Comparison of ENCODE assay signal across 19 cellular contexts in the genomic region with DNA sequence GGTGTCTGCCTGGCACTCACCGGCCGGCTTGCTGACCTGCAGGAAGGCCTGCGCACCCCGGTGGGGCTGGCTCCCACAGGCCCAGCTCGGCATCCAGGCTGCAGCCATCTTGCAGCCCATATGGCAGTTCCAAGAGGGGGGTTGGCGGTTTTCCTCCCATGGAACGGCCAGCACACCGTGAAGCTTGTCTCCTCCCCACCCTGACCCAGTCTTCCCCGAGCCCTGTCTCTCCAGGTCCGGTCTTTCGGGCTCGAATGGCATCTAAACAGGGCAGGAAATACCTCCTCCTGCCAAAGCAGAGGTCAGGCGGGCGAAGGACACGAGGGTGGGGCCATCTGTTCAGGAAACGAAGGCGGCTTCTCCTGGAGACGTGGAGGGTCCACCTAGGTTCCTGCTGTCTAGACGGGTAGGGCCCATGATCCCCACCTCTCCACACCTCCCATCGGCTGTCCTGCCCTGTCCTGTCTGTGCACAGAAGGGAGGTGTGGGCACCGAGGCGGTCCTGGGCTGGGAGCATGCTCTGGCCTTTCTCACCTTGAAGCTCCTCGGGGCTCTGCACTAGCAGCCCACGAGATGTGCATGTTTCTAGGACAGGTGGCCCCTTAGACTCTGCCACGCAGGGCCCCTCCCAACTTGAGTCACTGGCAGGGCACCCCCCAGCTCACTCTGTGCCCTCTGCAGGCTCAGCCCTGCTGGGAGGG.
DNase-seq lines count a peak whose midpoint lies in the region; ATAC-seq, FAIRE-seq and TF ChIP-seq lines count a peak whose summit lies in the region.
"Had no signal": no experiment of that assay in that cellular context is flagged by ENCODE, and none has a peak within 500 bp of the region (broad histone marks: within the 10 kb centered on the region; RNA-seq: fewer than 3 reads in every experiment).

No MANE protein-coding gene starts in this region.

- no peak overlapping the region for H3K4me2 ChIP-seq in HCT116 (ENCODE audit: low read length)

- H3K27ac Mint-ChIP-seq in activated naive CD4-positive, alpha-beta T cell treated with anti-CD3 and anti-CD28 coated beads, Interleukin-2, amount 10 ng/mL, durations not matched to agents 7 days and 5 days = peak overlapping the region; percentile 39
- H3K27ac Mint-ChIP-seq in stimulated activated naive B cell treated with anti-CD40 and anti-IgM and Interleukin-4, amounts not matched to agents 10 μg/mL and 1 μg/mL and 100 μg/mL, for 72 hours = peak overlapping the region; percentile 84
- H3K27ac Mint-ChIP-seq: memory B cell had no signal

- H2AFZ ChIP-seq in HCT116 (ENCODE audit: low read depth, low read length, poor library complexity, severe bottlenecking) = no peak overlapping the region

- CTCF ChIA-PET in activated naive CD4-positive, alpha-beta T cell treated with anti-CD3 and anti-CD28 coated beads, Interleukin-2, amount 10 ng/mL, durations not matched to agents 7 days and 5 days (lab: Charles Lee) = no interaction called here
- CTCF ChIA-PET in HCT116 (lab: Charles Lee) = no interaction called here

- DNase-seq in activated naive CD4-positive, alpha-beta T cell treated with anti-CD3 and anti-CD28 coated beads, Interleukin-2, amount 10 ng/mL, durations not matched to agents 7 days and 5 days = peak; percentile 19
- no peak for DNase-seq in activated naive CD4-positive, alpha-beta T cell treated with Interleukin-2 at 50 U/mL for 16 hours
- DNase-seq in HCT116 (ENCODE audit: low read depth, low spot score) (no peak), ecto neural progenitor cell (ENCODE audit: low spot score) (peak; percentile 41), RCC 7860 (ENCODE audit: low spot score) (no peak)
- DNase-seq in stimulated activated naive B cell treated with anti-CD40 and anti-IgM and Interleukin-4, amounts not matched to agents 10 μg/mL and 1 μg/mL and 100 μg/mL, for 72 hours = no peak
- DNase-seq: activated gamma-delta T cell; cortex of kidney; KBM-7; NCI-H510A treated with DMSO at 0.1 percent for 48 hours; nucleus accumbens; stimulated activated CD4-positive, alpha-beta T cell treated with anti-CD3 and anti-CD28 coated beads, Interleukin-4, amount 100 ng/mL, for 1 hour; stomach; T-helper 1 cell; transverse colon had no signal

- H3K9me3 Mint-ChIP-seq in activated naive CD4-positive, alpha-beta T cell treated with anti-CD3 and anti-CD28 coated beads, Interleukin-2, amount 10 ng/mL, durations not matched to agents 7 days and 5 days = peaks cover 10% of the 10 kb centered on the region
- peaks cover 6 to 11% of the 10 kb centered on the region in 2 donors for H3K9me3 Mint-ChIP-seq in stimulated activated naive B cell treated with anti-CD40 and anti-IgM and Interleukin-4, amounts not matched to agents 10 μg/mL and 1 μg/mL and 100 μg/mL, for 72 hours

- no TSS peak for BruUV-seq in HCT116 (replicated peaks; lab: Mats Ljungman, UMichigan)

- H3K4me3 Mint-ChIP-seq in activated naive CD4-positive, alpha-beta T cell treated with anti-CD3 and anti-CD28 coated beads, Interleukin-2, amount 10 ng/mL, durations not matched to agents 7 days and 5 days = no peak overlapping the region
- no peak overlapping the region for H3K4me3 Mint-ChIP-seq in stimulated activated naive B cell treated with anti-CD40 and anti-IgM and Interleukin-4, amounts not matched to agents 10 μg/mL and 1 μg/mL and 100 μg/mL, for 72 hours
- H3K4me3 Mint-ChIP-seq: memory B cell had no signal

- no peaks in the 10 kb centered on the region for H3K4me1 ChIP-seq in HCT116 (ENCODE audit: control insufficient read depth in 1 of 2, insufficient read depth in 2 of 2, low read length in 2 of 2)

- intact Hi-C loops in HCT116 (cut with micrococcal nuclease) = no loop called here

- no peaks in the 10 kb centered on the region for H3K27me3 Mint-ChIP-seq in activated naive CD4-positive, alpha-beta T cell treated with anti-CD3 and anti-CD28 coated beads, Interleukin-2, amount 10 ng/mL, durations not matched to agents 7 days and 5 days
- no peaks in the 10 kb centered on the region for H3K27me3 Mint-ChIP-seq in stimulated activated naive B cell treated with anti-CD40 and anti-IgM and Interleukin-4, amounts not matched to agents 10 μg/mL and 1 μg/mL and 100 μg/mL, for 72 hours
- H3K27me3 Mint-ChIP-seq: memory B cell had no signal

- TF ChIP-seq RAD21 in HCT116 (IDR thresholded peaks at IDR 0.05; ENCODE audit: low read depth) = no peak

- peaks cover 5 to 8% of the 10 kb centered on the region in 2 experiments; a peak in 3 of 4 replicates for H3K36me3 ChIP-seq in HCT116 (ENCODE audit: control insufficient read depth in 1 of 2, insufficient read depth in 2 of 2, low read length in 2 of 2)

- no peak overlapping the region for H3K27ac ChIP-seq in HCT116 (ENCODE audit: low read depth, low read length)
- H3K27ac ChIP-seq: stomach, transverse colon had no signal

- H4K20me1 ChIP-seq in HCT116 (ENCODE audit: insufficient read depth) = no peaks in the 10 kb centered on the region

- H3K79me2 ChIP-seq in HCT116 (ENCODE audit: insufficient read depth, low read length) = no peaks in the 10 kb centered on the region

- peaks cover 15% of the 10 kb centered on the region for H3K36me3 Mint-ChIP-seq in activated naive CD4-positive, alpha-beta T cell treated with anti-CD3 and anti-CD28 coated beads, Interleukin-2, amount 10 ng/mL, durations not matched to agents 7 days and 5 days
- H3K36me3 Mint-ChIP-seq in stimulated activated naive B cell treated with anti-CD40 and anti-IgM and Interleukin-4, amounts not matched to agents 10 μg/mL and 1 μg/mL and 100 μg/mL, for 72 hours = peaks cover 36 to 61% of the 10 kb centered on the region in 2 donors

- RAD21 ChIA-PET in HCT116 (lab: Charles Lee; ENCODE audit: low non-redundant PET in 1 of 2, low total read pairs in 2 of 2, uncharacterized antibody in 2 of 2, unreplicated experiment in 2 of 2) = no interaction called here

- no peak for TF ChIP-seq POLR2A in HCT116 (IDR thresholded peaks at IDR 0.05; ENCODE audit: borderline replicate concordance, extremely low read depth, insufficient read depth, insufficient read length)

- H3K9me2 ChIP-seq in HCT116 (ENCODE audit: insufficient read depth) = no peaks in the 10 kb centered on the region

- POLR2A ChIA-PET in HCT116 (lab: Charles Lee) = interaction anchor here (0.5 kb wide), 1 partner anchor 431 kb away, joined by 3 read pairs; no protein-coding TSS in a partner anchor

- FAIRE-seq in RCC 7860 (lab: Jason Lieb, UNC) = no peak
- FAIRE-seq: TTC549 had no signal

- no peaks in the 10 kb centered on the region for H3K27me3 ChIP-seq in HCT116 (ENCODE audit: insufficient read depth, low read length)
- H3K27me3 ChIP-seq: stomach, transverse colon had no signal

- no peak overlapping the region for H3K4me3 ChIP-seq in HCT116 (replicated peaks in 1 of 2; ENCODE audit: low read depth in 1 of 2, low read length in 2 of 2)
- H3K4me3 ChIP-seq: stomach, transverse colon had no signal

- peak; percentile 26; the same call in 1 of the 2 replicates for ATAC-seq in HCT116
- ATAC-seq in stimulated activated naive B cell treated with anti-CD40 and anti-IgM and Interleukin-4, amounts not matched to agents 10 μg/mL and 1 μg/mL and 100 μg/mL, for 72 hours (replicated peaks) = no peak
- no peak for ATAC-seq in GM18867 (IDR thresholded peaks at IDR 0.05; ENCODE audit: unreplicated experiment)
- no peak for ATAC-seq in GM19324 (IDR thresholded peaks at IDR 0.05; ENCODE audit: low FRiP score, unreplicated experiment)

- peaks cover 16% of the 10 kb centered on the region for H3K4me1 Mint-ChIP-seq in activated naive CD4-positive, alpha-beta T cell treated with anti-CD3 and anti-CD28 coated beads, Interleukin-2, amount 10 ng/mL, durations not matched to agents 7 days and 5 days
- peaks cover 12 to 17% of the 10 kb centered on the region in 2 donors for H3K4me1 Mint-ChIP-seq in stimulated activated naive B cell treated with anti-CD40 and anti-IgM and Interleukin-4, amounts not matched to agents 10 μg/mL and 1 μg/mL and 100 μg/mL, for 72 hours

- H3K9me3 ChIP-seq in HCT116 (ENCODE audit: control insufficient read depth in 1 of 2, insufficient read depth in 1 of 2, low read depth in 1 of 2, low read length in 2 of 2) = no peaks in the 10 kb centered on the region
- H3K9me3 ChIP-seq: stomach, transverse colon had no signal

- no peak for TF ChIP-seq CTCF in HCT116 (IDR thresholded peaks at IDR 0.05 in 2 of 3, conservative IDR thresholded peaks at IDR 0.05 in 1 of 3; ENCODE audit: borderline replicate concordance in 1 of 3, insufficient read depth in 1 of 3, low read depth in 2 of 3, low read length in 2 of 3)

- H3K9ac ChIP-seq in HCT116 (ENCODE audit: low read length) = no peak overlapping the region

TF ChIP-seq in HCT116, 20 proteins besides CTCF, POLR2A, EP300 and RAD21:
- TF ChIP-seq, protein P1, sequence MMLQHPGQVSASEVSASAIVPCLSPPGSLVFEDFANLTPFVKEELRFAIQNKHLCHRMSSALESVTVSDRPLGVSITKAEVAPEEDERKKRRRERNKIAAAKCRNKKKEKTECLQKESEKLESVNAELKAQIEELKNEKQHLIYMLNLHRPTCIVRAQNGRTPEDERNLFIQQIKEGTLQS (IDR thresholded peaks at IDR 0.05) = no peak
- TF ChIP-seq ZNF274 (IDR thresholded peaks at IDR 0.05; ENCODE audit: low read depth, low read length) (no peak), FOSL1 (IDR thresholded peaks at IDR 0.05; ENCODE audit: low read depth) (no peak), SIN3A (IDR thresholded peaks at IDR 0.05; ENCODE audit: low read depth) (no peak), CBX3 (IDR thresholded peaks at IDR 0.05; ENCODE audit: low read depth) (no peak), EGR1 (IDR thresholded peaks at IDR 0.05; ENCODE audit: low read depth) (no peak)

Comparison
In these comparisons a context has a peak if more than half of its experiments do, and no peak if none do; other contexts are left out.
1. DNase-seq: peak in activated naive CD4-positive, alpha-beta T cell treated with anti-CD3 and anti-CD28 coated beads, Interleukin-2, amount 10 ng/mL, durations not matched to agents 7 days and 5 days (single experiment) and ecto neural progenitor cell (single experiment); none in activated naive CD4-positive, alpha-beta T cell treated with Interleukin-2 at 50 U/mL for 16 hours (single experiment), HCT116 (single experiment), stimulated activated naive B cell treated with anti-CD40 and anti-IgM and Interleukin-4, amounts not matched to agents 10 μg/mL and 1 μg/mL and 100 μg/mL, for 72 hours (single experiment) and RCC 7860 (single experiment).